ENCODE assay signal across 9 cellular contexts in the genomic region with DNA sequence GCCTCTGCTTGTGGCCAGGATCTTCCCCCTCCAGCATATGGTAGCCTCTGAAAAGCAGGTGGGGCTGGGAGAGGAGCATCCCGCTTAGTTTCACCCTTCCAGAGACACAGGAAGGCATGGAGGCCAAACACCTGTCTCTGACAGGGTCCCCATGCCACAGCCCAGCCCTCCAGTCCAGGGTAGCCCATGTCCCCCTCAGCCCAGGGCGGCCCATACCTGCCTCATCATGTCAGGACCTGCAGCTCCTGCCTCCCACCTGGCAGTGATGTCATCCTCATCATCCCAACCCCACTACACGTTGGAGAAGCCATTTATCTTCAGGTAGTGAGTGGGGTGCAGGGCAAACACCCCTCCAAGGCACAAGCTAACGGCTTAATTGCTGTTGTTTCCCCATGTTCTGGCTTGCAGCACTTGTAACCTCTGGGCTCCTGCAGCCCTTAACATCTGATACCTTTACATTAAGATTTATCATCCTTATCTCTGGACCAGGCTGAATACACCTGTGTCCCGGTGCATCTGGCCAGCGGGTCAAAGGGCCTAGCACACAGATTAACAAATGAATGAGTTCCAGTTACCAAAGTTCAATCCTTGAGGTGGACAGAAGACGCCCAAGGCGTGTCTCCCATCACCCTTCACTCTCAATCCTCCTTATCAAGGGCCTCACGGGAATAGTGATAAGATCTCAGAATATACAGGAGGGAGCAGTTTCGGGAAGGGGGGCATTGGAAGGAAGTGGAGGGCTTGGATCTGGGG. TPM values are rescaled to one million over a fixed set of nuclear protein-coding genes. Genes with fewer than 3 reads are reported as not detected.
DNase-seq lines count a peak whose midpoint lies in the region; ATAC-seq, FAIRE-seq and TF ChIP-seq lines count a peak whose summit lies in the region.
"Had no signal": no experiment of that assay in that cellular context is flagged by ENCODE, and none has a peak within 500 bp of the region (broad histone marks: within the 10 kb centered on the region; RNA-seq: fewer than 3 reads in every experiment).

No MANE protein-coding gene starts in this region.

- peaks cover 18% of the 10 kb centered on the region for H3K4me1 Mint-ChIP-seq in activated CD4-positive, alpha-beta T cell treated with anti-CD3 and anti-CD28 coated beads for 36 hours
- peaks cover 20% of the 10 kb centered on the region for H3K4me1 Mint-ChIP-seq in activated T-helper 1 cell treated with anti-CD3 and anti-CD28 coated beads, Interleukin-12 subunit alpha, Interleukin-12 subunit beta, Interleukin-2, Interleukin-4 antibody, amounts not matched to agents 30 ng/mL and 10 ng/mL and 1 ng/mL, durations not matched to agents 14 hours and 24 hours and 36 hours (ENCODE audit: low read depth)

- CTCF ChIA-PET in activated CD4-positive, alpha-beta T cell treated with anti-CD3 and anti-CD28 coated beads for 36 hours (lab: Charles Lee): interaction anchor here (1.0 to 1.5 kb wide), 2 partner anchors 21 to 184 kb away, joined by 3 read pairs; no protein-coding TSS in a partner anchor

- no peaks in the 10 kb centered on the region for H3K79me2 ChIP-seq in keratinocyte (ENCODE audit: control insufficient read depth, insufficient read depth, low read length)

- H3K27ac Mint-ChIP-seq in activated CD4-positive, alpha-beta T cell treated with anti-CD3 and anti-CD28 coated beads for 36 hours: peak overlapping the region; percentile 81
- H3K27ac Mint-ChIP-seq in activated T-helper 1 cell treated with anti-CD3 and anti-CD28 coated beads, Interleukin-12 subunit alpha, Interleukin-12 subunit beta, Interleukin-2, Interleukin-4 antibody, amounts not matched to agents 30 ng/mL and 10 ng/mL and 1 ng/mL, durations not matched to agents 14 hours and 24 hours and 36 hours: peak overlapping the region; percentile 78

- H3K36me3 ChIP-seq in keratinocyte (ENCODE audit: control insufficient read depth in 2 of 2, extremely low read depth in 1 of 2, insufficient read depth in 2 of 2, low read length in 2 of 2): no peaks in the 10 kb centered on the region

- ATAC-seq in activated CD4-positive, alpha-beta T cell treated with anti-CD3 and anti-CD28 coated beads for 36 hours: no peak

- no peaks in the 10 kb centered on the region for H3K27me3 ChIP-seq in keratinocyte (ENCODE audit: control insufficient read depth, extremely low read depth, insufficient read depth, low read length)

- no peaks in the 10 kb centered on the region for H3K9me3 ChIP-seq in keratinocyte (ENCODE audit: control insufficient read depth, low read depth, low read length)

- H3K36me3 Mint-ChIP-seq in activated CD4-positive, alpha-beta T cell treated with anti-CD3 and anti-CD28 coated beads for 36 hours (ENCODE audit: low read depth): peaks cover 13% of the 10 kb centered on the region
- H3K36me3 Mint-ChIP-seq in activated T-helper 1 cell treated with anti-CD3 and anti-CD28 coated beads, Interleukin-12 subunit alpha, Interleukin-12 subunit beta, Interleukin-2, Interleukin-4 antibody, amounts not matched to agents 30 ng/mL and 10 ng/mL and 1 ng/mL, durations not matched to agents 14 hours and 24 hours and 36 hours (ENCODE audit: low read depth): peaks cover 5% of the 10 kb centered on the region

- peaks cover 5% of the 10 kb centered on the region for H3K27me3 Mint-ChIP-seq in activated CD4-positive, alpha-beta T cell treated with anti-CD3 and anti-CD28 coated beads for 36 hours
- H3K27me3 Mint-ChIP-seq in activated T-helper 1 cell treated with anti-CD3 and anti-CD28 coated beads, Interleukin-12 subunit alpha, Interleukin-12 subunit beta, Interleukin-2, Interleukin-4 antibody, amounts not matched to agents 30 ng/mL and 10 ng/mL and 1 ng/mL, durations not matched to agents 14 hours and 24 hours and 36 hours (ENCODE audit: insufficient read depth): no peaks in the 10 kb centered on the region

- intact Hi-C loops in activated CD4-positive, alpha-beta T cell treated with anti-CD3 and anti-CD28 coated beads for 36 hours (cut with DNase I, micrococcal nuclease): loop anchor here in 1 of 2 experiments (10.0 kb wide), 2 partner anchors 869 to 1079 kb away; a partner anchor contains a TSS
- intact Hi-C loops in activated T-helper 1 cell treated with anti-CD3 and anti-CD28 coated beads, Interleukin-12 subunit alpha, Interleukin-12 subunit beta, Interleukin-2, Interleukin-4 antibody, amounts not matched to agents 30 ng/mL and 10 ng/mL and 1 ng/mL, durations not matched to agents 14 hours and 24 hours and 36 hours (cut with micrococcal nuclease): no loop called here

- no peak for DNase-seq in activated CD4-positive, alpha-beta T cell treated with anti-CD3 and anti-CD28 coated beads for 36 hours
- no peak for DNase-seq in activated CD4-positive, alpha-beta T cell treated with anti-CD3 and anti-CD28 coated beads, Interleukin-2, amount 50 U/mL, for 48 hours
- no peak for DNase-seq in activated T-helper 1 cell treated with anti-CD3 and anti-CD28 coated beads, Interleukin-12 subunit alpha, Interleukin-12 subunit beta, Interleukin-2, Interleukin-4 antibody, amounts not matched to agents 30 ng/mL and 10 ng/mL and 1 ng/mL, durations not matched to agents 14 hours and 24 hours and 36 hours (ENCODE audit: low spot score)
- no peak for DNase-seq in keratinocyte (ENCODE audit: low read depth, low spot score)
- peak; percentile 16 for DNase-seq in superior temporal gyrus (ENCODE audit: extremely low spot score)
- no peak for DNase-seq in NCI-H1694 (lab: John Stamatoyannopoulos, UW)
- DNase-seq in HCEC 1CT: no peak
- no peak for DNase-seq in NCI-H2107 treated with DMSO at 0.1 percent for 48 hours (lab: John Stamatoyannopoulos, UW; ENCODE audit: unreplicated experiment)

- H2AFZ ChIP-seq in keratinocyte (ENCODE audit: control insufficient read depth, low read length): peak overlapping the region; percentile 97

- H3K4me3 Mint-ChIP-seq in activated CD4-positive, alpha-beta T cell treated with anti-CD3 and anti-CD28 coated beads for 36 hours: peak overlapping the region; percentile 84
- peak overlapping the region; percentile 92 for H3K4me3 Mint-ChIP-seq in activated T-helper 1 cell treated with anti-CD3 and anti-CD28 coated beads, Interleukin-12 subunit alpha, Interleukin-12 subunit beta, Interleukin-2, Interleukin-4 antibody, amounts not matched to agents 30 ng/mL and 10 ng/mL and 1 ng/mL, durations not matched to agents 14 hours and 24 hours and 36 hours

- dilution Hi-C loops in keratinocyte (cut with MboI; ENCODE audit: extremely low pct_ligation_motif_present, low sequenced_read_pairs): no loop called here

- H3K9me3 Mint-ChIP-seq in activated CD4-positive, alpha-beta T cell treated with anti-CD3 and anti-CD28 coated beads for 36 hours (ENCODE audit: low read depth): peaks cover 6% of the 10 kb centered on the region
- peaks cover 28% of the 10 kb centered on the region for H3K9me3 Mint-ChIP-seq in activated T-helper 1 cell treated with anti-CD3 and anti-CD28 coated beads, Interleukin-12 subunit alpha, Interleukin-12 subunit beta, Interleukin-2, Interleukin-4 antibody, amounts not matched to agents 30 ng/mL and 10 ng/mL and 1 ng/mL, durations not matched to agents 14 hours and 24 hours and 36 hours

- peak overlapping the region; percentile 51 to 83 (median 70) for H3K4me3 ChIP-seq in keratinocyte (ENCODE audit: control insufficient read depth in 2 of 3, extremely low read depth in 1 of 3, insufficient read depth in 2 of 3, low read depth in 1 of 3, low read length in 3 of 3)

- H3K27ac ChIP-seq in keratinocyte (ENCODE audit: control insufficient read depth, insufficient read depth, low read length): no peak overlapping the region

- FAIRE-seq in keratinocyte (lab: Jason Lieb, UNC): no peak

- no peak for TF ChIP-seq CTCF in keratinocyte (optimal IDR thresholded peaks at IDR 0.05 in 1 of 3, IDR thresholded peaks at IDR 0.05 in 1 of 3, conservative IDR thresholded peaks at IDR 0.05 in 1 of 3; ENCODE audit: extremely low read depth in 1 of 3, insufficient read depth in 2 of 3, low read length in 3 of 3)

- POLR2A ChIA-PET in activated CD4-positive, alpha-beta T cell treated with anti-CD3 and anti-CD28 coated beads for 36 hours (lab: Charles Lee): interaction anchor here (0.5 kb wide), 1 partner anchor 22 kb away, joined by 5 read pairs; a partner anchor contains a TSS

- H4K20me1 ChIP-seq in keratinocyte (ENCODE audit: control insufficient read depth, extremely low read depth, insufficient read depth, low read length): no peaks in the 10 kb centered on the region

- H3K9me1 ChIP-seq in keratinocyte (ENCODE audit: control insufficient read depth, extremely low read depth, insufficient read depth, low read length): no peaks in the 10 kb centered on the region

- peak overlapping the region; percentile 75 for H3K4me2 ChIP-seq in keratinocyte (ENCODE audit: control insufficient read depth, extremely low read depth, insufficient read depth, low read depth, low read length)

- H3K9ac ChIP-seq in keratinocyte (ENCODE audit: control insufficient read depth, extremely low read depth, insufficient read depth, low read length): peak overlapping the region; percentile 71

- peaks cover 10% of the 10 kb centered on the region for H3K4me1 ChIP-seq in keratinocyte (ENCODE audit: control insufficient read depth, extremely low read depth, insufficient read depth, low read length)

RNA-seq across cellular contexts. Expression of a gene that starts 22.2 kb away (rescaled TPM):
- 1 to 10 TPM; 5.9 to 9.6 TPM for total RNA-seq in activated CD4-positive, alpha-beta T cell treated with anti-CD3 and anti-CD28 coated beads for 36 hours
- total RNA-seq in activated T-helper 1 cell treated with anti-CD3 and anti-CD28 coated beads, Interleukin-12 subunit alpha, Interleukin-12 subunit beta, Interleukin-2, Interleukin-4 antibody, amounts not matched to agents 30 ng/mL and 10 ng/mL and 1 ng/mL, durations not matched to agents 14 hours and 24 hours and 36 hours: 7.9 and 8.4 TPM in 2 replicates
- 2.3 to 3.8 TPM (median 3.2 TPM) in 3 replicates for polyA plus RNA-seq in keratinocyte
- polyA plus RNA-seq in keratinocyte (2011; ENCODE audit: low read depth): 2.5 TPM
- polyA plus RNA-seq in keratinocyte (2011; cell fraction: cytosol; rRNA removed): 1.4 and 3.0 TPM in 2 replicates
- polyA plus RNA-seq in keratinocyte (2011; cell fraction: nucleus; rRNA removed): 5.5 and 7.0 TPM in 2 replicates
- polyA plus RNA-seq in keratinocyte (2012; ENCODE audit: low replicate concordance): 1.8 and 3.5 TPM in 2 replicates
- polyA minus RNA-seq in keratinocyte: 6.1 to 6.9 TPM (median 6.7 TPM) in 3 replicates
- polyA minus RNA-seq in keratinocyte (2011; cell fraction: cytosol; rRNA and poly(A)+ RNA removed): 2.5 TPM
- 3.1 and 7.0 TPM in 2 replicates for polyA minus RNA-seq in keratinocyte (2011; cell fraction: nucleus; rRNA and poly(A)+ RNA removed)

RNA-seq across cellular contexts. Expression of a gene that starts 36.9 kb away (rescaled TPM):
- total RNA-seq in activated CD4-positive, alpha-beta T cell treated with anti-CD3 and anti-CD28 coated beads for 36 hours: not detected
- total RNA-seq in activated T-helper 1 cell treated with anti-CD3 and anti-CD28 coated beads, Interleukin-12 subunit alpha, Interleukin-12 subunit beta, Interleukin-2, Interleukin-4 antibody, amounts not matched to agents 30 ng/mL and 10 ng/mL and 1 ng/mL, durations not matched to agents 14 hours and 24 hours and 36 hours: not detected in 2 replicates
- polyA plus RNA-seq in keratinocyte: not detected in 3 replicates
- polyA plus RNA-seq in keratinocyte (2011; ENCODE audit: low read depth): not detected
- not detected in 2 replicates for polyA plus RNA-seq in keratinocyte (2011; cell fraction: cytosol; rRNA removed)
- not detected in 2 replicates for polyA plus RNA-seq in keratinocyte (2011; cell fraction: nucleus; rRNA removed)
- not detected in 2 replicates for polyA plus RNA-seq in keratinocyte (2012; ENCODE audit: low replicate concordance)
- polyA minus RNA-seq in keratinocyte: not detected in 3 replicates
- not detected for polyA minus RNA-seq in keratinocyte (2011; cell fraction: cytosol; rRNA and poly(A)+ RNA removed)
- polyA minus RNA-seq in keratinocyte (2011; cell fraction: nucleus; rRNA and poly(A)+ RNA removed): not detected in 2 replicates
- total RNA-seq: T-helper 2 cell treated with Interferon-gamma antibody and Interleukin-4, amounts not matched to agents 100 ng/mL and 5 ng/mL, for 36 hours had no signal

RNA-seq across cellular contexts. Expression of a gene that starts 53.3 kb away (rescaled TPM):
- total RNA-seq in activated CD4-positive, alpha-beta T cell treated with anti-CD3 and anti-CD28 coated beads for 36 hours: not detected
- total RNA-seq in activated T-helper 1 cell treated with anti-CD3 and anti-CD28 coated beads, Interleukin-12 subunit alpha, Interleukin-12 subunit beta, Interleukin-2, Interleukin-4 antibody, amounts not matched to agents 30 ng/mL and 10 ng/mL and 1 ng/mL, durations not matched to agents 14 hours and 24 hours and 36 hours: not detected in 2 replicates
- polyA plus RNA-seq in keratinocyte: not detected in 3 replicates
- not detected for polyA plus RNA-seq in keratinocyte (2011; ENCODE audit: low read depth)
- polyA plus RNA-seq in keratinocyte (2011; cell fraction: cytosol; rRNA removed): not detected in 2 replicates
- not detected in 2 replicates for polyA plus RNA-seq in keratinocyte (2011; cell fraction: nucleus; rRNA removed)
- polyA plus RNA-seq in keratinocyte (2012; ENCODE audit: low replicate concordance): not detected in 2 replicates
- not detected in 3 replicates for polyA minus RNA-seq in keratinocyte
- not detected for polyA minus RNA-seq in keratinocyte (2011; cell fraction: cytosol; rRNA and poly(A)+ RNA removed)
- not detected in 2 replicates for polyA minus RNA-seq in keratinocyte (2011; cell fraction: nucleus; rRNA and poly(A)+ RNA removed)
- total RNA-seq: T-helper 2 cell treated with Interferon-gamma antibody and Interleukin-4, amounts not matched to agents 100 ng/mL and 5 ng/mL, for 36 hours had no signal
